In genomic region chr15:34810455-34811146, GRCh38 we compare ENCODE assay signal across 11 cellular contexts. TPM values are rescaled to one million over a fixed set of nuclear protein-coding genes. Genes with fewer than 3 reads are reported as not detected.
DNase-seq lines count a peak whose midpoint lies in the region; ATAC-seq and TF ChIP-seq lines count a peak whose summit lies in the region.
"Had no signal": no experiment of that assay in that cellular context is flagged by ENCODE, and none has a peak within 500 bp of the region (broad histone marks: within the 10 kb centered on the region; RNA-seq: fewer than 3 reads in every experiment).

No MANE protein-coding gene starts in this region.

- H3K23ac ChIP-seq in IMR-90 (ENCODE audit: low read depth, low read length) = peak overlapping the region; percentile 83; the same call in 1 of the 2 replicates

- H4K5ac ChIP-seq in IMR-90 (ENCODE audit: low read depth, low read length) = peak overlapping the region; percentile 75

- peak overlapping the region; percentile 84 for H2AK5ac ChIP-seq in IMR-90 (ENCODE audit: low read depth, low read length)

- no peaks in the 10 kb centered on the region for H3K79me2 ChIP-seq in mammary epithelial cell (ENCODE audit: insufficient read depth, low read length)

- intact Hi-C loops in IMR-90 (cut with micrococcal nuclease) (loop anchor here (1.0 to 5.0 kb wide), 2 partner anchors 77 to 83 kb away; no protein-coding TSS in a partner anchor), mammary epithelial cell (cut with micrococcal nuclease) (loop anchor here (5.0 kb wide), 1 partner anchor 37 kb away; no protein-coding TSS in a partner anchor), posterior cingulate gyrus (cut with DNase I) (no loop called here)

- DNase-seq in AG20443 (ENCODE audit: low spot score) (peak; percentile 91), IMR-90 (peak; percentile 100), mammary epithelial cell (peak; percentile 92), posterior cingulate gyrus (no peak), mucosa of gallbladder (ENCODE audit: low spot score) (no peak)
- no peak for DNase-seq in activated naive CD4-positive, alpha-beta T cell treated with anti-CD3 and anti-CD28 coated beads, Interleukin-2, amount 50 U/mL, for 16 hours
- DNase-seq: DMS 273 treated with DMSO at 0.1 percent for 48 hours, kidney had no signal

- H2BK120ac ChIP-seq in IMR-90 (ENCODE audit: low read depth, low read length) = peak overlapping the region; percentile 95

- ATAC-seq in IMR-90 (ENCODE audit: low read depth) = peak; percentile 81
- ATAC-seq in GM21367 (IDR thresholded peaks at IDR 0.05; ENCODE audit: unreplicated experiment) = no peak

- H3K4me1 ChIP-seq in IMR-90 (ENCODE audit: control insufficient read depth, insufficient read depth, low read length) = peaks cover 23% of the 10 kb centered on the region
- H3K4me1 ChIP-seq in mammary epithelial cell (ENCODE audit: insufficient read depth, low read length) = peaks cover 10% of the 10 kb centered on the region
- peaks cover 58% of the 10 kb centered on the region for H3K4me1 ChIP-seq in mesodermal cell (ENCODE audit: control insufficient read depth, insufficient read depth, low read length, poor library complexity, severe bottlenecking)

- POLR2A ChIA-PET in IMR-90 (lab: Charles Lee; ENCODE audit: unreplicated experiment) = no interaction called here

- H2AFZ ChIP-seq in IMR-90 (replicated peaks; ENCODE audit: low read length, poor library complexity) = peak overlapping the region; percentile 82
- peak overlapping the region; percentile 57 for H2AFZ ChIP-seq in mammary epithelial cell (ENCODE audit: low read depth, low read length)

- H3K4me3 ChIP-seq in IMR-90 (ENCODE audit: insufficient read depth, low read depth, low read length) (no peak overlapping the region), mammary epithelial cell (replicated peaks in 1 of 3; ENCODE audit: insufficient read depth in 1 of 3, low read depth in 2 of 3, low read length in 3 of 3) (no peak overlapping the region), mesodermal cell (ENCODE audit: extremely low read depth, insufficient read depth, low read length, poor library complexity, severe bottlenecking) (no peak overlapping the region)

- WGBS in IMR-90 (ENCODE audit: extremely low coverage in 2 of 2, insufficient read length in 1 of 2), 2 experiments = no CpG with 5 or more reads among the region's 5 CpGs
- WGBS in mammary epithelial cell (ENCODE audit: low coverage, missing lambda C conversion rate) = 55% methylated on average over 5 of the region's 5 CpGs
- WGBS in mesodermal cell (ENCODE audit: insufficient coverage in 2 of 2), 2 experiments = 75 to 76% methylated on average over 4 of the region's 5 CpGs

- peak overlapping the region; percentile 34 for H3K4me2 ChIP-seq in IMR-90 (ENCODE audit: low read depth, low read length)
- no peak overlapping the region for H3K4me2 ChIP-seq in mammary epithelial cell (ENCODE audit: insufficient read depth, low read depth, low read length)

- H3K9ac ChIP-seq in IMR-90 (ENCODE audit: low read depth, low read length) (0 out of 2 replicates have a peak overlapping the region, but pooled peaks have one; percentile 11), mammary epithelial cell (ENCODE audit: insufficient read depth, low read length) (peak overlapping the region; percentile 9)

- peak overlapping the region; percentile 73 for H4K91ac ChIP-seq in IMR-90 (ENCODE audit: insufficient read depth, low read depth, low read length)

- TF ChIP-seq RAD21 in IMR-90 (IDR thresholded peaks at IDR 0.05; ENCODE audit: low read length) = no peak

- no peaks in the 10 kb centered on the region for H4K20me1 ChIP-seq in IMR-90 (ENCODE audit: insufficient read depth, low read length)
- no peaks in the 10 kb centered on the region for H4K20me1 ChIP-seq in mammary epithelial cell (ENCODE audit: insufficient read depth, low read length)

- H2BK5ac ChIP-seq in IMR-90 (ENCODE audit: low read depth, low read length, poor library complexity, severe bottlenecking) = peak overlapping the region; percentile 99

- peaks cover 13% of the 10 kb centered on the region for H3K9me1 ChIP-seq in IMR-90 (ENCODE audit: insufficient read depth, low read length)

- dilution Hi-C loops in IMR-90 (cut with HindIII; ENCODE audit: low sequenced_read_pairs, unreplicated experiment) (no loop called here), mammary epithelial cell (cut with HindIII; ENCODE audit: low sequenced_read_pairs) (no loop called here)

- peaks cover 0 to 3% of the 10 kb centered on the region in 2 experiments; a peak in 1 of 4 replicates for H3K79me1 ChIP-seq in IMR-90 (ENCODE audit: low read depth in 1 of 2, low read length in 2 of 2)

- peak; percentile 78 for TF ChIP-seq POLR2A in IMR-90 (IDR thresholded peaks at IDR 0.05; ENCODE audit: low read depth, low read length)

- H3K36me3 ChIP-seq in IMR-90 (ENCODE audit: control insufficient read depth, insufficient read depth, low read length) (no peaks in the 10 kb centered on the region), mammary epithelial cell (ENCODE audit: insufficient read depth, low read length) (no peaks in the 10 kb centered on the region), mesodermal cell (ENCODE audit: control insufficient read depth, insufficient read depth, low read length) (no peaks in the 10 kb centered on the region)

- H3K56ac ChIP-seq in IMR-90 (ENCODE audit: extremely low read depth, insufficient read depth, low read length) = peak overlapping the region; percentile 94

- peak overlapping the region; percentile 24 to 92 for H4K8ac ChIP-seq in IMR-90 (ENCODE audit: low read depth in 2 of 2, low read length in 2 of 2)

- peak overlapping the region; percentile 82 for H3K4ac ChIP-seq in IMR-90 (ENCODE audit: low read depth, low read length)

- CTCF ChIA-PET in IMR-90 (lab: Yijun Ruan, JAX) = no interaction called here
- CTCF ChIA-PET in mammary epithelial cell (lab: Charles Lee; ENCODE audit: low non-redundant PET) = no interaction called here

- H3K27ac ChIP-seq in IMR-90 (ENCODE audit: insufficient read depth, low read length) = peak overlapping the region; percentile 75
- H3K27ac ChIP-seq in mammary epithelial cell (ENCODE audit: insufficient read depth, low read depth, low read length) = peak overlapping the region; percentile 64
- peak overlapping the region; percentile 95 for H3K27ac ChIP-seq in mesodermal cell (ENCODE audit: low read depth, low read length, severe bottlenecking)

- peak overlapping the region; percentile 97 for H2BK20ac ChIP-seq in IMR-90 (ENCODE audit: low read depth, low read length)

- H2BK15ac ChIP-seq in IMR-90 (ENCODE audit: low read depth, low read length) = peak overlapping the region; percentile 80

- peak overlapping the region; percentile 91 for H3K18ac ChIP-seq in IMR-90 (ENCODE audit: low read depth, low read length)

- in situ Hi-C loops in IMR-90 (cut with MboI; ENCODE audit: low sequenced_read_pairs) (no loop called here), mammary epithelial cell (cut with MboI; ENCODE audit: low sequenced_read_pairs in 2 of 2) (no loop called here)

- peak overlapping the region; percentile 73 for H3K14ac ChIP-seq in IMR-90 (replicated peaks; ENCODE audit: low read depth, low read length)

- peak overlapping the region; percentile 68 for H2AK9ac ChIP-seq in IMR-90 (replicated peaks; ENCODE audit: low read depth, low read length, poor library complexity)

- BruUV-seq in IMR-90 (replicated peaks; lab: Mats Ljungman, UMichigan) = TSS peak; percentile 94
- TSS peak; percentile 68 for BruUV-seq in mammary epithelial cell (replicated peaks; lab: Mats Ljungman, UMichigan)

- TF ChIP-seq CTCF in IMR-90 (conservative IDR thresholded peaks at IDR 0.05; ENCODE audit: low read depth, low read length) (no peak), mammary epithelial cell (conservative IDR thresholded peaks at IDR 0.05 in 1 of 2, IDR thresholded peaks at IDR 0.05 in 1 of 2; ENCODE audit: extremely low read depth in 1 of 2, insufficient read depth in 1 of 2, low read depth in 1 of 2, low read length in 2 of 2) (no peak)

- H3K27me3 ChIP-seq in IMR-90 (ENCODE audit: control insufficient read depth, insufficient read depth, low read length) (no peaks in the 10 kb centered on the region), mammary epithelial cell (ENCODE audit: insufficient read depth, low read length) (no peaks in the 10 kb centered on the region)

- H3K9me3 ChIP-seq in IMR-90 (ENCODE audit: control insufficient read depth, insufficient read depth, low read length) (no peaks in the 10 kb centered on the region), mammary epithelial cell (replicated peaks; ENCODE audit: insufficient read depth, low read length) (no peaks in the 10 kb centered on the region), mesodermal cell (ENCODE audit: control insufficient read depth, low read length) (peaks cover 9% of the 10 kb centered on the region)

TF ChIP-seq in IMR-90, 13 proteins besides CTCF, POLR2A, EP300 and RAD21 (continues in another document):
- TF ChIP-seq FOS (IDR thresholded peaks at IDR 0.05; ENCODE audit: low read depth, low read length) (peak; percentile 93), CHD1 (IDR thresholded peaks at IDR 0.05; ENCODE audit: low read depth, low read length) (no peak), MAZ (IDR thresholded peaks at IDR 0.05; ENCODE audit: borderline replicate concordance, low read depth, low read length) (no peak), BHLHE40 (IDR thresholded peaks at IDR 0.05; ENCODE audit: low read depth, low read length) (peak; percentile 94), CEBPB (IDR thresholded peaks at IDR 0.05; ENCODE audit: low read depth, low read length) (peak; percentile 87)

RNA-seq across cellular contexts. Expression of gene ACTC1, which starts 15.3 kb away (rescaled TPM):
- total RNA-seq in IMR-90 (2012; rRNA removed) = 0.83 and 1.1 TPM in 2 replicates
- polyA plus RNA-seq in IMR-90 (2012; rRNA removed) = 1.9 and 2.8 TPM in 2 replicates
- polyA plus RNA-seq in IMR-90 (2012; cell fraction: cytosol; rRNA removed) = 0.63 and 1.7 TPM in 2 replicates
- 1.2 TPM in 2 replicates for polyA plus RNA-seq in IMR-90 (2012; cell fraction: nucleus; rRNA removed; ENCODE audit: low replicate concordance)
- not detected for total RNA-seq in mammary epithelial cell
- polyA plus RNA-seq in mammary epithelial cell = 0.16 TPM
- polyA minus RNA-seq in mammary epithelial cell = not detected
- 2,277 TPM for polyA plus RNA-seq in mesodermal cell (2013, experiment 1 of 2)
- polyA plus RNA-seq in mesodermal cell (2013, experiment 2 of 2) = 2,014 TPM
- 40.5 TPM for total RNA-seq in mucosa of gallbladder
- total RNA-seq: pulmonary artery endothelial cell had no signal

RNA-seq across cellular contexts. Expression of gene GJD2, which starts 55.8 kb away (rescaled TPM):
- not detected in 2 replicates for total RNA-seq in IMR-90 (2012; rRNA removed)
- not detected in 2 replicates for polyA plus RNA-seq in IMR-90 (2012; rRNA removed)
- not detected in 2 replicates for polyA plus RNA-seq in IMR-90 (2012; cell fraction: cytosol; rRNA removed)
- polyA plus RNA-seq in IMR-90 (2012; cell fraction: nucleus; rRNA removed; ENCODE audit: low replicate concordance) = 0.02 TPM in 1 of 2 replicates, not detected in the other
- not detected for total RNA-seq in mammary epithelial cell
- polyA plus RNA-seq in mammary epithelial cell = not detected
- polyA minus RNA-seq in mammary epithelial cell = not detected
- polyA plus RNA-seq in mesodermal cell (2013, experiment 1 of 2) = 1.5 TPM
- polyA plus RNA-seq in mesodermal cell (2013, experiment 2 of 2) = 0.76 TPM
- 0.20 TPM for total RNA-seq in mucosa of gallbladder
- total RNA-seq: kidney, pulmonary artery endothelial cell had no signal

Comparison
In these comparisons a context has a peak if more than half of its experiments do, and no peak if none do; other contexts are left out.
1. DNase-seq: peak in AG20443 (single experiment), IMR-90 (single experiment) and mammary epithelial cell (single experiment); none in posterior cingulate gyrus (0 of 10), mucosa of gallbladder (single experiment) and activated naive CD4-positive, alpha-beta T cell treated with anti-CD3 and anti-CD28 coated beads, Interleukin-2, amount 50 U/mL, for 16 hours (single experiment).
2. RNA of gene ACTC1, which starts 15.3 kb away (total RNA-seq): 40.5 TPM in mucosa of gallbladder (single experiment); 0.83 to 1.1 TPM in IMR-90 and not detected in mammary epithelial cell; every median in the first group is over 10 times any median in the second.
3. Peak in every context shown above with its lines, with median percentiles within 50 percentile points of each other: H3K27ac ChIP-seq.